Comparison of ENCODE assay signal across 5 cellular contexts in the genomic region with DNA sequence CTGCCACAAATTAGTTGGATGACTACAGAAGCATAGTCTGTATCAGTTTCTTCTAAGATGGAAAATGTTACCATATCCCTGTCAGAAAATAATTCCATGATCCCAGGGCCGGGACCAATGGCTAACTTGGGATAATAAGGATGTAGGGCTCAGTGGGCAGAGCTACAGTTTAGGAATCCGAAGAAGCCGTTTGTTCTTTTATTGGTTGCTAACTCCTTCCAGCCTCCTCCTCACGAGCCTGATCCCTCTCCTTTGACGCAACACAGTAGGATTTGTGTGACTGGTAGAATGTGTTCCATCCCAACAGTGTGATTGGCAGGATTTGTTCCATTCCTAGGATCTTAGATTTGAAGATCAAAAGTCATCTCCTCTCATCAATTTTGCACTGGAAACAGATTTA.
"Had no signal": no experiment of that assay in that cellular context is flagged by ENCODE, and none has a peak within 500 bp of the region (broad histone marks: within the 10 kb centered on the region; RNA-seq: fewer than 3 reads in every experiment).

No MANE protein-coding gene starts in this region.

- H3K36me3 Mint-ChIP-seq: IgD-negative memory B cell had no signal

- H3K4me3 ChIP-seq: K562 had no signal

- H3K4me3 Mint-ChIP-seq: IgD-negative memory B cell had no signal

- ATAC-seq: HepG2, K562 had no signal

- H3K27ac Mint-ChIP-seq: IgD-negative memory B cell had no signal

- H3K27ac ChIP-seq: HL-60 had no signal

- H3K27me3 Mint-ChIP-seq: IgD-negative memory B cell had no signal

- DNase-seq: IMR-90 had no signal

- H3K4me1 Mint-ChIP-seq: IgD-negative memory B cell had no signal
